Comparison of ENCODE assay signal across 13 cellular contexts in the genomic region with DNA sequence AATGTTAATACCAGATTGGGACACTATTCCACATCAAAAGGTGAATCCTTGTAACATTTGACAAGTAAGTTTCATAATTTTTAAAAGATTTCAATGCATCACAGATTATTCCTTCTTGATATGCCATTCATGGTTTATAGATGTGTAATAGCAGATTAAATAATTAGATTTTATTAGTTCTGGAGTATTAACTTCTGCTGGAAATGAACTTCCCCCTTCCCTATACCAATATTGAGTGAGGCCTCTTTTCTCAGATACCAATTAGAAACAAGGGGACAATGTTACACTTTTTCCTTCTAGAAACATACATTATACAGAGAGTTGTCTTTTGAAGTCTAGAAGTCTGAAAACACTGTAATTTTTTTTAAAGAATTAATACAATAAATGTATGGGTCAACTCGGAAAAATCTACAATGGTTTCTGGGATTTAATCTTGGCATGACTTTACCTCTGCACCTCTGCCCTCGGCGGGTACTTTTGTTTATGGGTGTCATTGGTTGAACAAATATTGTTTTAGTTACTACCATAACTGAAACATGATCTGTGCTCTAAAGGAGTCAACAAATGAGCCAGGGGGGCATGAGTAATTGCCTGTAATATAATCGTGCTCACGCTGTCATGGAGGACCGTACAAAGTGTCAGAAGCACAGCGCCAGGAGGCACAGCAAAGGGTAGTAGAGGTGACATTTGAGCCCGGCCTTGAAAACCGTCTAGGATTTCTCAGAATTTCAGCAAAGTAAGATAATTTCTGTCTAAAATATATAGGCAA. TPM values are rescaled to one million over a fixed set of nuclear protein-coding genes. Genes with fewer than 3 reads are reported as not detected.
DNase-seq lines count a peak whose midpoint lies in the region; ATAC-seq and TF ChIP-seq lines count a peak whose summit lies in the region.
"Had no signal": no experiment of that assay in that cellular context is flagged by ENCODE, and none has a peak within 500 bp of the region (broad histone marks: within the 10 kb centered on the region; RNA-seq: fewer than 3 reads in every experiment).

No MANE protein-coding gene starts in this region.

- ATAC-seq in GM21367 (IDR thresholded peaks at IDR 0.05; ENCODE audit: unreplicated experiment) = no peak

- no peak overlapping the region for H2AFZ ChIP-seq in Loucy (ENCODE audit: low read length)

- H3K27me3 ChIP-seq in Loucy (ENCODE audit: insufficient read depth, low read length, poor library complexity, severe bottlenecking) = no peaks in the 10 kb centered on the region

- H3F3A ChIP-seq in Loucy (ENCODE audit: low read depth) = 0 out of 2 replicates have a peak, but pooled peaks cover 4% of the 10 kb centered on the region

- H3K9ac ChIP-seq in Loucy (ENCODE audit: low read depth, low read length, poor library complexity, severe bottlenecking) = peak overlapping the region; percentile 38
- H3K9ac ChIP-seq: SK-N-SH had no signal

- H3K9me3 ChIP-seq in Loucy (ENCODE audit: insufficient read depth, low read depth, low read length) = no peaks in the 10 kb centered on the region
- H3K9me3 ChIP-seq: SK-N-SH, thoracic aorta had no signal

- TF ChIP-seq CTCF in Loucy (conservative IDR thresholded peaks at IDR 0.05; ENCODE audit: low read length) (no peak), epithelial cell of esophagus (IDR thresholded peaks at IDR 0.05; ENCODE audit: insufficient read depth, low read depth, low read length, missing control alignments) (no peak)

- DNase-seq in COLO668 (lab: John Stamatoyannopoulos, UW; ENCODE audit: unreplicated experiment) (peak; percentile 68), NCI-H460 (ENCODE audit: extremely low read depth, low read depth) (peak; percentile 49), epithelial cell of esophagus (ENCODE audit: low read depth) (peak; percentile 82), RKO (ENCODE audit: low spot score) (no peak), SIG-M5 treated with dmso at 0.1 percent for 504 hours (lab: John Stamatoyannopoulos, UW; ENCODE audit: unreplicated experiment) (no peak)
- DNase-seq in activated naive CD4-positive, alpha-beta T cell (lab: John Stamatoyannopoulos, UW) = no peak
- DNase-seq: activated naive CD4-positive, alpha-beta T cell treated with anti-CD3 and anti-CD28 coated beads, Interleukin-2, amount 50 U/mL, for 16 hours; effector CD8-positive, alpha-beta T cell; NCI-H1694; SK-N-SH had no signal

- peaks cover 24% of the 10 kb centered on the region; the same call in 1 of the 2 replicates for H3K36me3 ChIP-seq in Loucy (ENCODE audit: insufficient read depth, low read length)
- H3K36me3 ChIP-seq: thoracic aorta had no signal

- H3K9me2 ChIP-seq in Loucy (replicated peaks; ENCODE audit: low read depth, low read length) = no peaks in the 10 kb centered on the region
- H3K9me2 ChIP-seq: SK-N-SH had no signal

- H3K4me3 ChIP-seq in Loucy (ENCODE audit: low read length, poor library complexity, severe bottlenecking) (peak overlapping the region; percentile 57), epithelial cell of esophagus (ENCODE audit: low read length) (no peak overlapping the region)
- H3K4me3 ChIP-seq: thoracic aorta had no signal

- peak overlapping the region; percentile 73 for H3K4me2 ChIP-seq in Loucy (ENCODE audit: low read depth, low read length, poor library complexity, severe bottlenecking)
- H3K4me2 ChIP-seq: SK-N-SH had no signal

- peaks cover 93% of the 10 kb centered on the region for H3K79me2 ChIP-seq in Loucy (ENCODE audit: insufficient read depth, low read length)

- peaks cover 57% of the 10 kb centered on the region for H3K4me1 ChIP-seq in Loucy (ENCODE audit: insufficient read depth, low read length, poor library complexity, severe bottlenecking)

- peaks cover 57% of the 10 kb centered on the region for H4K20me1 ChIP-seq in Loucy (ENCODE audit: insufficient read depth, low read length, poor library complexity, severe bottlenecking)

RNA-seq across cellular contexts. Expression of gene LRRC37B, which starts 8.2 kb away (rescaled TPM):
- total RNA-seq in NCI-H460 (2014; rRNA removed; shearing (Covaris generic)) = 8.7 and 13.2 TPM in 2 replicates
- polyA plus RNA-seq in NCI-H460 (2014; cell fraction: nucleus; rRNA removed) = 9.4 and 10.8 TPM in 2 replicates

Comparison
In these comparisons a context has a peak if more than half of its experiments do, and no peak if none do; other contexts are left out.
1. DNase-seq: peak in COLO668 (single experiment), NCI-H460 (single experiment) and epithelial cell of esophagus (single experiment); none in RKO (single experiment), SIG-M5 treated with dmso at 0.1 percent for 504 hours (single experiment) and activated naive CD4-positive, alpha-beta T cell (0 of 4).